Comparison of ENCODE assay signal across 8 cellular contexts in genomic region chr7:92448185-92448747, GRCh38. TPM values are rescaled to one million over a fixed set of nuclear protein-coding genes. Genes with fewer than 3 reads are reported as not detected.
DNase-seq lines count a peak whose midpoint lies in the region; ATAC-seq and TF ChIP-seq lines count a peak whose summit lies in the region.

No MANE protein-coding gene starts in this region.

- H3K4me1 ChIP-seq in Peyer's patch (peaks cover 0 to 5% (median 0%) of the 10 kb centered on the region in 4 donors), upper lobe of left lung (peaks cover 7 to 12% (median 10%) of the 10 kb centered on the region in 4 donors)

- H3K36me3 ChIP-seq in Peyer's patch (peaks cover 0 to 27% (median 0%) of the 10 kb centered on the region in 3 donors), upper lobe of left lung (peaks cover 4 to 42% (median 22%) of the 10 kb centered on the region in 4 donors)

- H3K27ac Mint-ChIP-seq in activated T-helper 2 cell treated with anti-CD3 and anti-CD28 coated beads, Interferon-gamma antibody, Interleukin-2, Interleukin-4, amounts not matched to agents 10 μg/mL and 5 μg/mL and 100 μg/mL, durations not matched to agents 14 hours and 24 hours and 36 hours = peak overlapping the region; percentile 90

- peak; percentile 22 for DNase-seq in DMS 273 treated with DMSO at 0.1 percent for 48 hours (lab: John Stamatoyannopoulos, UW)
- DNase-seq in GM20000 (ENCODE audit: low spot score) = peak; percentile 56
- peak; percentile 32 for DNase-seq in HPDE6-E6E7 (ENCODE audit: extremely low spot score)
- peak; percentile 57 to 84 (median 70) for DNase-seq in Peyer's patch
- DNase-seq in activated T-helper 2 cell treated with anti-CD3 and anti-CD28 coated beads, Interferon-gamma antibody, Interleukin-2, Interleukin-4, amounts not matched to agents 10 μg/mL and 5 μg/mL and 100 μg/mL, durations not matched to agents 14 hours and 24 hours and 36 hours (ENCODE audit: low spot score) = peak; percentile 54
- DNase-seq in foreskin melanocyte = peak; percentile 68
- DNase-seq in nucleus accumbens (lab: John Stamatoyannopoulos, UW) = peak in 44 of 56 donors; percentile 0 to 69 (median 25)
- DNase-seq in upper lobe of left lung = peak in 1 of 2 donors; percentile 79

- H3K9me3 Mint-ChIP-seq in activated T-helper 2 cell treated with anti-CD3 and anti-CD28 coated beads, Interferon-gamma antibody, Interleukin-2, Interleukin-4, amounts not matched to agents 10 μg/mL and 5 μg/mL and 100 μg/mL, durations not matched to agents 14 hours and 24 hours and 36 hours = no peaks in the 10 kb centered on the region

- no peaks in the 10 kb centered on the region for H3K9me3 ChIP-seq in Peyer's patch
- no peaks in the 10 kb centered on the region for H3K9me3 ChIP-seq in upper lobe of left lung

- TF ChIP-seq POLR2A in Peyer's patch (IDR thresholded peaks at IDR 0.05) (no peak), upper lobe of left lung (IDR thresholded peaks at IDR 0.05) (peak in 2 of 4 donors; percentile 22 to 25)

- TF ChIP-seq EP300 in upper lobe of left lung (IDR thresholded peaks at IDR 0.05) = no peak

- peaks cover 26% of the 10 kb centered on the region for H3K36me3 Mint-ChIP-seq in activated T-helper 2 cell treated with anti-CD3 and anti-CD28 coated beads, Interferon-gamma antibody, Interleukin-2, Interleukin-4, amounts not matched to agents 10 μg/mL and 5 μg/mL and 100 μg/mL, durations not matched to agents 14 hours and 24 hours and 36 hours (ENCODE audit: low read depth)

- H3K27me3 ChIP-seq in Peyer's patch (no peaks in the 10 kb centered on the region), upper lobe of left lung (no peaks in the 10 kb centered on the region)

- H3K4me1 Mint-ChIP-seq in activated T-helper 2 cell treated with anti-CD3 and anti-CD28 coated beads, Interferon-gamma antibody, Interleukin-2, Interleukin-4, amounts not matched to agents 10 μg/mL and 5 μg/mL and 100 μg/mL, durations not matched to agents 14 hours and 24 hours and 36 hours (ENCODE audit: low read depth) = peaks cover 15% of the 10 kb centered on the region

- peak overlapping the region; percentile 93 to 100 (median 94) for H3K4me3 ChIP-seq in Peyer's patch
- H3K4me3 ChIP-seq in upper lobe of left lung = peak overlapping the region; percentile 86 to 97 (median 93)

- peak overlapping the region; percentile 96 to 98 (median 98) for H3K27ac ChIP-seq in Peyer's patch
- H3K27ac ChIP-seq in upper lobe of left lung = peak overlapping the region; percentile 97 to 99 (median 98)

- 0% methylated on average over 11 of the region's 11 CpGs for WGBS in upper lobe of left lung, 2 donors

- intact Hi-C loops in activated T-helper 2 cell treated with anti-CD3 and anti-CD28 coated beads, Interferon-gamma antibody, Interleukin-2, Interleukin-4, amounts not matched to agents 10 μg/mL and 5 μg/mL and 100 μg/mL, durations not matched to agents 14 hours and 24 hours and 36 hours (cut with micrococcal nuclease) = loop anchor here (2.0 to 10.0 kb wide), 3 partner anchors 81 to 1363 kb away; partner anchors contain the start of genes AKAP9, PEX1 and RBM48

- no peaks in the 10 kb centered on the region for H3K27me3 Mint-ChIP-seq in activated T-helper 2 cell treated with anti-CD3 and anti-CD28 coated beads, Interferon-gamma antibody, Interleukin-2, Interleukin-4, amounts not matched to agents 10 μg/mL and 5 μg/mL and 100 μg/mL, durations not matched to agents 14 hours and 24 hours and 36 hours (ENCODE audit: low read depth)

- no peak for TF ChIP-seq CTCF in GM20000 (IDR thresholded peaks at IDR 0.05; ENCODE audit: extremely low read depth, missing control alignments)
- TF ChIP-seq CTCF in Peyer's patch (IDR thresholded peaks at IDR 0.05) = peak in 5 of 6 experiments; percentile 22 to 56 (median 44)
- peak in 3 of 6 experiments; percentile 16 to 35 (median 29) for TF ChIP-seq CTCF in upper lobe of left lung (IDR thresholded peaks at IDR 0.05)

- ATAC-seq in upper lobe of left lung (ENCODE audit: low FRiP score in 2 of 2) = peak; percentile 62 to 80

- peak overlapping the region; percentile 85 for H3K4me3 Mint-ChIP-seq in activated T-helper 2 cell treated with anti-CD3 and anti-CD28 coated beads, Interferon-gamma antibody, Interleukin-2, Interleukin-4, amounts not matched to agents 10 μg/mL and 5 μg/mL and 100 μg/mL, durations not matched to agents 14 hours and 24 hours and 36 hours (ENCODE audit: low read depth)

RNA-seq across cellular contexts. Expression of gene GATAD1, which starts 1.0 kb away (rescaled TPM):
- 10 to 100 TPM; 31.3 to 85.0 (median 45.4) TPM for total RNA-seq in Peyer's patch
- 25.1 and 25.4 TPM in 2 replicates for total RNA-seq in activated T-helper 2 cell treated with anti-CD3 and anti-CD28 coated beads, Interferon-gamma antibody, Interleukin-2, Interleukin-4, amounts not matched to agents 10 μg/mL and 5 μg/mL and 100 μg/mL, durations not matched to agents 14 hours and 24 hours and 36 hours
- 10 to 100 TPM; 21.4 to 66.6 (median 39.5) TPM for total RNA-seq in upper lobe of left lung

RNA-seq across cellular contexts. Expression of gene ERVW-1, which starts 29.5 kb away (rescaled TPM):
- total RNA-seq in Peyer's patch (not detected), upper lobe of left lung (under 1 TPM in 1 of 6 donors, not detected in 5; 0.20 TPM)
- not detected in 2 replicates for total RNA-seq in activated T-helper 2 cell treated with anti-CD3 and anti-CD28 coated beads, Interferon-gamma antibody, Interleukin-2, Interleukin-4, amounts not matched to agents 10 μg/mL and 5 μg/mL and 100 μg/mL, durations not matched to agents 14 hours and 24 hours and 36 hours
